Comparison of ENCODE assay signal across 1 cellular context in the genomic region with DNA sequence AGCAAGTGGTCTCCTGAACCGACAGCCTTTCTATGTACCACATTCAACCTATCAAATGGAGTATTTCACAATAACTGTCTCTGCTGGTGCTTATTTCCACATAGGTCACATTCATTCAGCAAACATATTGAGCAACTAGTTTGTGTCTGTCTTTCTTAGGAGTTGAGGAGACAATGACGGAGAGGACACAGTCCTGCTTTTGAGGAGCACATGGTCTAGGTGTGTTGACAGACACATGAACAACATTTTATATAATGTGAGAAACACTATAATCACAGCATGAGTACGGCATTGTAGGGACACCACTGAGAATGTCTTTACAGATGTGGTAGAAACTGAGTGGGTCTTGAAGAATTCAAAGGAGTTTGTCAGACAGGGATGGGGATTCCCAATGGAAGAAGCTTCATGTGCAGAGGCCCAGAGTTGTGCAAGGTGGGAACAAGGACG.
TF ChIP-seq lines count a peak whose summit lies in the region.

No MANE protein-coding gene starts in this region.

TF ChIP-seq in HCT116, 20 proteins besides CTCF, POLR2A, EP300 and RAD21 (continued from another document):
- TF ChIP-seq, protein P1, sequence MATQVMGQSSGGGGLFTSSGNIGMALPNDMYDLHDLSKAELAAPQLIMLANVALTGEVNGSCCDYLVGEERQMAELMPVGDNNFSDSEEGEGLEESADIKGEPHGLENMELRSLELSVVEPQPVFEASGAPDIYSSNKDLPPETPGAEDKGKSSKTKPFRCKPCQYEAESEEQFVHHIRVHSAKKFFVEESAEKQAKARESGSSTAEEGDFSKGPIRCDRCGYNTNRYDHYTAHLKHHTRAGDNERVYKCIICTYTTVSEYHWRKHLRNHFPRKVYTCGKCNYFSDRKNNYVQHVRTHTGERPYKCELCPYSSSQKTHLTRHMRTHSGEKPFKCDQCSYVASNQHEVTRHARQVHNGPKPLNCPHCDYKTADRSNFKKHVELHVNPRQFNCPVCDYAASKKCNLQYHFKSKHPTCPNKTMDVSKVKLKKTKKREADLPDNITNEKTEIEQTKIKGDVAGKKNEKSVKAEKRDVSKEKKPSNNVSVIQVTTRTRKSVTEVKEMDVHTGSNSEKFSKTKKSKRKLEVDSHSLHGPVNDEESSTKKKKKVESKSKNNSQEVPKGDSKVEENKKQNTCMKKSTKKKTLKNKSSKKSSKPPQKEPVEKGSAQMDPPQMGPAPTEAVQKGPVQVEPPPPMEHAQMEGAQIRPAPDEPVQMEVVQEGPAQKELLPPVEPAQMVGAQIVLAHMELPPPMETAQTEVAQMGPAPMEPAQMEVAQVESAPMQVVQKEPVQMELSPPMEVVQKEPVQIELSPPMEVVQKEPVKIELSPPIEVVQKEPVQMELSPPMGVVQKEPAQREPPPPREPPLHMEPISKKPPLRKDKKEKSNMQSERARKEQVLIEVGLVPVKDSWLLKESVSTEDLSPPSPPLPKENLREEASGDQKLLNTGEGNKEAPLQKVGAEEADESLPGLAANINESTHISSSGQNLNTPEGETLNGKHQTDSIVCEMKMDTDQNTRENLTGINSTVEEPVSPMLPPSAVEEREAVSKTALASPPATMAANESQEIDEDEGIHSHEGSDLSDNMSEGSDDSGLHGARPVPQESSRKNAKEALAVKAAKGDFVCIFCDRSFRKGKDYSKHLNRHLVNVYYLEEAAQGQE (IDR thresholded peaks at IDR 0.05; ENCODE audit: low read depth) = no peak
- TF ChIP-seq CEBPB (IDR thresholded peaks at IDR 0.05; ENCODE audit: low read depth) (0 out of 2 replicates have a peak, but pooled peaks have one; percentile 21), EZH2phosphoT487 (IDR thresholded peaks at IDR 0.05; ENCODE audit: borderline replicate concordance) (no peak), CBX3 (IDR thresholded peaks at IDR 0.05; ENCODE audit: low read depth) (no peak)
